18 cellular contexts compared by ENCODE assay signal in the genomic region with DNA sequence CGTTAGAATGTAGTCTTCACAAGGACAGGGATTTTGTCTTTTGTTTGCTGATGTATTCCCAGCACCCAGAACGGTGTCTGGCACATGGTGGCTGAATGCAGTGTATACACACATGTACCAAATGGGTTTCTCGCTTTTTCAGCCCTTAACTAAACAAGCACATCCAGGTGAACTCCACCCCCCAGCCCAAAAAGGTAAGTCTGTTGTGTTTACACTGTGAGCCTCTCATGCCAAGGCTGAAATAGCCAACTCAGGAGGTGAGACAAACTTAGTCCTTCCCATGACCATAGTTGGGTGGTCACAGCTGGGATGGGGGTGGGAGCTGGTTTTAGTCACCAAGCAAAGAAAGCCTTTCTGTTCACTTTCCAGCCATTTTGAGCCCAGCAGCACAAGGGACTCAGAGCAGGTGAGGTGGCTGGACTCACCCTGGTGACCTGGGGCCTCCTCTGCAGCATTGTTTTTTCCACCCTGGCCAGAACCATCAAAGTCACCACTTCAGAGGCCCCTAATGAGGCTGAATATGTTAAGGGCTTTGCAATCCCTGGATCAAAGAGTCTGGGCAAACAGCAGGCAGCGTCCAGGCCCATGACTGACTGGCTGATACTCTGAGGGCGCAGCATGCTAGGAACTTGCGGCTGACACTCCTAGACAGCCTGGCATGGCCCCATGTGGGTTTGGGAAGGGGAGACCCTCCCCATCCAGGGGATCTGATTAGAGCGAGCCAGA. TPM values are rescaled to one million over a fixed set of nuclear protein-coding genes. Genes with fewer than 3 reads are reported as not detected.
DNase-seq lines count a peak whose midpoint lies in the region; ATAC-seq and TF ChIP-seq lines count a peak whose summit lies in the region.
"Had no signal": no experiment of that assay in that cellular context is flagged by ENCODE, and none has a peak within 500 bp of the region (broad histone marks: within the 10 kb centered on the region; RNA-seq: fewer than 3 reads in every experiment).

No MANE protein-coding gene starts in this region.

- no peak for ATAC-seq in GM21723 (IDR thresholded peaks at IDR 0.05; ENCODE audit: unreplicated experiment)
- no peak for ATAC-seq in stimulated activated effector memory CD8-positive, alpha-beta T cell treated with anti-CD3 and anti-CD28 coated beads, Interleukin-12 subunit alpha, Interleukin-12 subunit beta, amount 100 ng/mL, for 72 hours
- no peak for ATAC-seq in HG03196 (IDR thresholded peaks at IDR 0.05; ENCODE audit: unreplicated experiment)
- ATAC-seq: mucosa of descending colon; stimulated activated naive CD8-positive, alpha-beta T cell treated with anti-CD3 and anti-CD28 coated beads, Interleukin-15, Interleukin-2, amounts not matched to agents 100 U/mL and 50 U/mL, for 24 hours had no signal

- H3K4me1 ChIP-seq in H9 (ENCODE audit: insufficient read depth, low read length) (peaks cover 23% of the 10 kb centered on the region), ascending aorta (peaks cover 34 to 56% of the 10 kb centered on the region in 2 donors), stomach smooth muscle (ENCODE audit: control insufficient read depth, insufficient read depth, low read length) (peaks cover 82% of the 10 kb centered on the region), Karpas-422 (ENCODE audit: low read length) (peaks cover 26% of the 10 kb centered on the region)

- H3K36me3 ChIP-seq in ascending aorta, result peaks cover 29% of the 10 kb centered on the region in 2 donors
- peaks cover 19 to 20% of the 10 kb centered on the region in 2 donors for H3K36me3 ChIP-seq in stomach smooth muscle (ENCODE audit: control insufficient read depth in 2 of 2, insufficient read depth in 2 of 2, low read length in 2 of 2)
- H3K36me3 ChIP-seq in Karpas-422 (ENCODE audit: insufficient read depth, low read length), result no peaks in the 10 kb centered on the region

- H2BK5ac ChIP-seq in H9 (ENCODE audit: insufficient read length, low read length), result no peak overlapping the region

- H3K9me2 ChIP-seq in Karpas-422 (replicated peaks; ENCODE audit: insufficient read depth, low read length), result no peaks in the 10 kb centered on the region

- H3K27ac ChIP-seq in H9 (ENCODE audit: insufficient read length, low read depth, low read length) (no peak overlapping the region), ascending aorta (peak overlapping the region; percentile 63 to 91), stomach smooth muscle (ENCODE audit: low read length) (peak overlapping the region; percentile 78), Karpas-422 (ENCODE audit: low read length) (no peak overlapping the region)
- H3K27ac ChIP-seq: KMS-11 had no signal

- H2BK12ac ChIP-seq in H9 (ENCODE audit: insufficient read length, low read depth, low read length), result no peak overlapping the region

- no peak overlapping the region for H4K5ac ChIP-seq in H9 (ENCODE audit: insufficient read length, low read depth, low read length)

- H3K56ac ChIP-seq in H9 (ENCODE audit: insufficient read length, low read depth, low read length), result no peak overlapping the region

- H4K91ac ChIP-seq in H9 (ENCODE audit: insufficient read length, low read depth, low read length), result no peak overlapping the region

- peaks cover 74 to 80% of the 10 kb centered on the region in 2 experiments for H3K4me1 Mint-ChIP-seq in H9
- no peaks in the 10 kb centered on the region for H3K4me1 Mint-ChIP-seq in stimulated activated effector memory CD8-positive, alpha-beta T cell treated with anti-CD3 and anti-CD28 coated beads, Interleukin-12 subunit alpha, Interleukin-12 subunit beta, amount 100 ng/mL, for 72 hours
- H3K4me1 Mint-ChIP-seq: CD4-positive, alpha-beta memory T cell had no signal

- peak overlapping the region; percentile 89 to 98 (median 94); a peak in 6 of 7 replicates for H3K27ac Mint-ChIP-seq in H9
- H3K27ac Mint-ChIP-seq in stimulated activated effector memory CD8-positive, alpha-beta T cell treated with anti-CD3 and anti-CD28 coated beads, Interleukin-12 subunit alpha, Interleukin-12 subunit beta, amount 100 ng/mL, for 72 hours, result no peak overlapping the region
- H3K27ac Mint-ChIP-seq: activated CD4-positive, alpha-beta memory T cell treated with anti-CD3 and anti-CD28 coated beads, Interleukin-2, amount 10 ng/mL, durations not matched to agents 7 days and 5 days had no signal

- no peak for TF ChIP-seq CTCF in H9 (conservative IDR thresholded peaks at IDR 0.05)
- TF ChIP-seq CTCF in ascending aorta (IDR thresholded peaks at IDR 0.05), result no peak

- H3K27me3 Mint-ChIP-seq in H9 (ENCODE audit: low read depth), result no peaks in the 10 kb centered on the region; the same call in 1 of the 2 replicates

- no peak overlapping the region for H3K23ac ChIP-seq in H9 (ENCODE audit: insufficient read length, low read depth, low read length)

- H2BK20ac ChIP-seq in H9 (ENCODE audit: low read depth, low read length, poor library complexity, severe bottlenecking), result no peak overlapping the region

- no peaks in the 10 kb centered on the region; a peak in 1 of 5 replicates for H3K9me3 Mint-ChIP-seq in H9
- no peaks in the 10 kb centered on the region for H3K9me3 Mint-ChIP-seq in stimulated activated effector memory CD8-positive, alpha-beta T cell treated with anti-CD3 and anti-CD28 coated beads, Interleukin-12 subunit alpha, Interleukin-12 subunit beta, amount 100 ng/mL, for 72 hours
- H3K9me3 Mint-ChIP-seq: activated CD4-positive, alpha-beta memory T cell treated with anti-CD3 and anti-CD28 coated beads, Interleukin-2, amount 10 ng/mL, durations not matched to agents 7 days and 5 days; CD4-positive, alpha-beta memory T cell had no signal

- H3K27me3 ChIP-seq in H9 (ENCODE audit: insufficient read depth, low read length) (no peaks in the 10 kb centered on the region), ascending aorta (no peaks in the 10 kb centered on the region), stomach smooth muscle (ENCODE audit: control insufficient read depth in 1 of 2, insufficient read depth in 2 of 2, low read length in 2 of 2) (no peaks in the 10 kb centered on the region), Karpas-422 (ENCODE audit: low read length) (no peaks in the 10 kb centered on the region)

- H3K4me3 ChIP-seq in ascending aorta (no peak overlapping the region), stomach smooth muscle (ENCODE audit: low read length in 2 of 2) (peak overlapping the region in 1 of 2 donors; percentile 44), Karpas-422 (ENCODE audit: low read length) (no peak overlapping the region)
- H3K4me3 ChIP-seq: mucosa of descending colon had no signal

- H3K9me3 ChIP-seq in H9 (ENCODE audit: control insufficient read depth, low read depth, low read length) (no peaks in the 10 kb centered on the region), ascending aorta (no peaks in the 10 kb centered on the region), stomach smooth muscle (ENCODE audit: control insufficient read depth in 2 of 2, low read length in 2 of 2) (no peaks in the 10 kb centered on the region), Karpas-422 (ENCODE audit: low read length) (no peaks in the 10 kb centered on the region)
- H3K9me3 ChIP-seq: mucosa of descending colon had no signal

- H3K4me2 ChIP-seq in H9 (ENCODE audit: insufficient read depth, insufficient read length, low read length), result no peak overlapping the region
- no peak overlapping the region for H3K4me2 ChIP-seq in Karpas-422 (ENCODE audit: low read depth, low read length, poor library complexity, severe bottlenecking)
- H3K4me2 ChIP-seq: KMS-11 had no signal

- no peak overlapping the region for H2AK5ac ChIP-seq in H9 (ENCODE audit: insufficient read length, low read length)

- H3K4me3 Mint-ChIP-seq in H9, result peak overlapping the region in 1 of 2 experiments; percentile 64; a peak in 3 of 5 replicates
- H3K4me3 Mint-ChIP-seq in stimulated activated effector memory CD8-positive, alpha-beta T cell treated with anti-CD3 and anti-CD28 coated beads, Interleukin-12 subunit alpha, Interleukin-12 subunit beta, amount 100 ng/mL, for 72 hours, result no peak overlapping the region
- H3K4me3 Mint-ChIP-seq: activated CD4-positive, alpha-beta memory T cell treated with anti-CD3 and anti-CD28 coated beads, Interleukin-2, amount 10 ng/mL, durations not matched to agents 7 days and 5 days; CD4-positive, alpha-beta memory T cell had no signal

- no CpG with 5 or more reads among the region's 7 CpGs for WGBS in H9 (ENCODE audit: extremely low coverage, insufficient read length, low lambda C conversion rate)

- intact Hi-C loops in ascending aorta (cut with DNase I), result no loop called here

- H3K14ac ChIP-seq in H9 (ENCODE audit: insufficient read depth, low read length), result no peak overlapping the region

- H3T11ph ChIP-seq in H9 (ENCODE audit: low read length), result no peak overlapping the region

- no peaks in the 10 kb centered on the region for H3K79me1 ChIP-seq in H9 (ENCODE audit: insufficient read depth, low read depth, low read length, poor library complexity, severe bottlenecking)

- peaks cover 8% of the 10 kb centered on the region for H3K23me2 ChIP-seq in H9 (ENCODE audit: insufficient read length, low read depth, low read length, poor library complexity, severe bottlenecking)

- peaks cover 2% of the 10 kb centered on the region; the same call in 1 of the 2 replicates for H3K79me2 ChIP-seq in H9 (ENCODE audit: insufficient read depth, low read length)
- H3K79me2 ChIP-seq in Karpas-422 (ENCODE audit: low read length), result no peaks in the 10 kb centered on the region

- H3K18ac ChIP-seq in H9 (ENCODE audit: insufficient read length, low read depth, low read length), result no peak overlapping the region

- peaks cover 27 to 70% (median 55%) of the 10 kb centered on the region in 3 experiments; a peak in 6 of 7 replicates for H3K36me3 Mint-ChIP-seq in H9 (ENCODE audit: insufficient read depth in 1 of 3, low read depth in 3 of 3)
- H3K36me3 Mint-ChIP-seq in stimulated activated effector memory CD8-positive, alpha-beta T cell treated with anti-CD3 and anti-CD28 coated beads, Interleukin-12 subunit alpha, Interleukin-12 subunit beta, amount 100 ng/mL, for 72 hours, result no peaks in the 10 kb centered on the region
- H3K36me3 Mint-ChIP-seq: CD4-positive, alpha-beta memory T cell had no signal

- DNase-seq in H9 (peak; percentile 57), ascending aorta (ENCODE audit: low spot score in 2 of 2) (no peak), islet precursor cell (peak; percentile 70), Karpas-422 (no peak)
- no peak for DNase-seq in stimulated activated effector memory CD8-positive, alpha-beta T cell treated with anti-CD3 and anti-CD28 coated beads, Interleukin-12 subunit alpha, Interleukin-12 subunit beta, amount 100 ng/mL, for 72 hours (ENCODE audit: low spot score in 2 of 2)
- DNase-seq: activated CD4-positive, alpha-beta memory T cell treated with anti-CD3 and anti-CD28 coated beads, Interleukin-2, amount 10 ng/mL, durations not matched to agents 7 days and 5 days; activated gamma-delta T cell; CD4-positive, alpha-beta memory T cell; mucosa of descending colon; NCI-H187; SHP77 treated with DMSO at 0.1 percent for 48 hours; stimulated activated CD4-positive, alpha-beta T cell treated with anti-CD3 and anti-CD28 coated beads, Interleukin-4, amount 100 ng/mL, for 24 hours; stimulated activated naive CD8-positive, alpha-beta T cell treated with anti-CD3 and anti-CD28 coated beads, Interleukin-15, Interleukin-2, amounts not matched to agents 100 U/mL and 50 U/mL, for 24 hours had no signal

- no peak overlapping the region for H3K4ac ChIP-seq in H9 (ENCODE audit: low read depth, low read length)

- H2BK120ac ChIP-seq in H9 (ENCODE audit: low read depth, low read length, poor library complexity, severe bottlenecking), result no peak overlapping the region

- H4K20me1 ChIP-seq in H9 (ENCODE audit: control insufficient read depth, insufficient read depth, insufficient read length) (no peaks in the 10 kb centered on the region), Karpas-422 (ENCODE audit: insufficient read depth, low read depth, low read length) (no peaks in the 10 kb centered on the region)

- no peak overlapping the region for H4K8ac ChIP-seq in H9 (replicated peaks; ENCODE audit: insufficient read length, low read depth, low read length)

- H2BK15ac ChIP-seq in H9 (ENCODE audit: low read depth, low read length), result no peak overlapping the region

- H2AFZ ChIP-seq in H9 (ENCODE audit: low read length), result no peak overlapping the region
- H2AFZ ChIP-seq in Karpas-422 (ENCODE audit: low read length), result no peak overlapping the region

- H3K9ac ChIP-seq in H9 (ENCODE audit: extremely low read depth, insufficient read length, low read length) (no peak overlapping the region), stomach smooth muscle (ENCODE audit: low read length in 2 of 2) (peak overlapping the region; percentile 47 to 49), Karpas-422 (ENCODE audit: low read length) (no peak overlapping the region)
- H3K9ac ChIP-seq: KMS-11 had no signal

RNA-seq across cellular contexts. Expression of gene TENT5B, which starts 8.7 kb away (rescaled TPM):
- total RNA-seq in H9 (2021) (124 and 126 TPM in 2 replicates), ascending aorta (45.4 TPM)
- not detected in 2 replicates for total RNA-seq in Karpas-422 (2014; rRNA removed; shearing (Covaris generic); ENCODE audit: low replicate concordance)
- total RNA-seq: activated CD4-positive, alpha-beta memory T cell treated with anti-CD3 and anti-CD28 coated beads, Interleukin-2, amount 10 ng/mL, durations not matched to agents 7 days and 5 days; CD4-positive, alpha-beta memory T cell had no signal

RNA-seq across cellular contexts. Expression of gene TRNP1, which starts 10.4 kb away (rescaled TPM):
- total RNA-seq in H9 (2021) (38.4 and 39.0 TPM in 2 replicates), ascending aorta (37.6 TPM)
- not detected in 2 replicates for total RNA-seq in Karpas-422 (2014; rRNA removed; shearing (Covaris generic); ENCODE audit: low replicate concordance)
- total RNA-seq: activated CD4-positive, alpha-beta memory T cell treated with anti-CD3 and anti-CD28 coated beads, Interleukin-2, amount 10 ng/mL, durations not matched to agents 7 days and 5 days; CD4-positive, alpha-beta memory T cell had no signal

RNA-seq across cellular contexts. Expression of gene KDF1, which starts 43.6 kb away (rescaled TPM):
- total RNA-seq in H9 (2021) (17.6 and 19.5 TPM in 2 replicates), ascending aorta (not detected)
- total RNA-seq in Karpas-422 (2014; rRNA removed; shearing (Covaris generic); ENCODE audit: low replicate concordance), result 0.14 TPM in 1 of 2 replicates, not detected in the other
- total RNA-seq: endothelial cell of umbilical vein had no signal

Comparison
In these comparisons a context has a peak if more than half of its experiments do, and no peak if none do; other contexts are left out.
1. DNase-seq: peak in H9 (single experiment) and islet precursor cell (single experiment); none in ascending aorta (0 of 2), Karpas-422 (single experiment) and stimulated activated effector memory CD8-positive, alpha-beta T cell treated with anti-CD3 and anti-CD28 coated beads, Interleukin-12 subunit alpha, Interleukin-12 subunit beta, amount 100 ng/mL, for 72 hours (0 of 2).
2. H3K27ac ChIP-seq: peak in ascending aorta (2 of 2) and stomach smooth muscle (single experiment); none in H9 (single experiment) and Karpas-422 (single experiment).
3. H3K9ac ChIP-seq: peak in stomach smooth muscle (2 of 2); none in H9 (single experiment) and Karpas-422 (single experiment).
4. RNA of gene TENT5B, which starts 8.7 kb away (total RNA-seq): 124 to 126 TPM in H9 and 45.4 TPM in ascending aorta (single experiment); not detected in Karpas-422; every median in the first group is over 10 times any median in the second.
5. RNA of gene TRNP1, which starts 10.4 kb away (total RNA-seq): 38.4 to 39.0 TPM in H9 and 37.6 TPM in ascending aorta (single experiment); not detected in Karpas-422; every median in the first group is over 10 times any median in the second.
6. RNA of gene KDF1, which starts 43.6 kb away (total RNA-seq): 17.6 to 19.5 TPM in H9; not detected in ascending aorta (single experiment) and 0.14 TPM in Karpas-422; every median in the first group is over 10 times any median in the second.